ENCODE assay signal across 31 cellular contexts in the genomic region with DNA sequence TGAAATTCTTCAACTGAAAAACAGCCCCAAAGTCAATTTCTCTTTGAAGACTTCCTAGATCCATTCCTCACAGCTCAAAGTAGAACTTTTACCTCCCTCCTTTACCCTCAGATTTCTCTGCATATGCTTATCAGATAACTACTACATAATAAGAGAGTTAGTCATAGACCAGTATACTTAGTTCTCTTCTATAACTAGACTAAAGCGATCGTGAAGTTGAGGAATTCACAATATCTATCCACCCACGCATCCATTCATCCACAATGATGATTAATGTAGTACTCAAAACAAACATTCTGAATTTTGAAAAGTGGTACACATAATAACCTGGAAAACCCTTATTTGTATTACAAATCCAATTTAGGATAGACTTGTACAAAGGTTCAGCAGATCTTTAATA.
DNase-seq lines count a peak whose midpoint lies in the region; ATAC-seq and TF ChIP-seq lines count a peak whose summit lies in the region.
"Had no signal": no experiment of that assay in that cellular context is flagged by ENCODE, and none has a peak within 500 bp of the region (broad histone marks: within the 10 kb centered on the region; RNA-seq: fewer than 3 reads in every experiment).

No MANE protein-coding gene starts in this region.

- no peak for ATAC-seq in left ventricle myocardium superior
- ATAC-seq in activated naive CD8-positive, alpha-beta T cell treated with anti-CD3 and anti-CD28 coated beads, Interleukin-2, amount 50 U/mL, for 24 hours, result no peak
- ATAC-seq: left lung had no signal

- DNase-seq in A172 (ENCODE audit: low spot score) (peak; percentile 34), LHCN-M2 (ENCODE audit: low read depth) (peak; percentile 1), amniotic epithelial cell (ENCODE audit: low read depth) (peak; percentile 66), epithelial cell of prostate (ENCODE audit: low read depth, low spot score) (peak; percentile 31), activated gamma-delta T cell (lab: John Stamatoyannopoulos, UW) (no peak), left ventricle myocardium superior (no peak), HEK293T (ENCODE audit: extremely low spot score) (no peak)
- DNase-seq in activated naive CD8-positive, alpha-beta T cell treated with anti-CD3 and anti-CD28 coated beads, Interleukin-2, amount 50 U/mL, for 24 hours, result no peak
- DNase-seq: 8988T; activated CD4-positive, alpha-beta T cell treated with anti-CD3 and anti-CD28 coated beads, Interleukin-2, amount 10 ng/mL, durations not matched to agents 7 days and 5 days; activated effector memory CD4-positive, alpha-beta T cell treated with Interleukin-2 at 50 U/mL for 16 hours; activated naive CD8-positive, alpha-beta T cell treated with anti-CD3 and anti-CD28 coated beads for 36 hours; Caco-2; DMS53; GDM1; KG1; left lung; mesendoderm; NCI-H1417 treated with DMSO at 0.1 percent for 48 hours; NCI-H2081 treated with DMSO at 0.1 percent for 48 hours; NCI-H345; NCI-H69; stimulated activated CD4-positive, alpha-beta T cell treated with anti-CD3 and anti-CD28 coated beads, Interleukin-1b, Interleukin-23, amount 100 ng/mL, for 48 hours; stimulated activated naive CD4-positive, alpha-beta T cell treated with Interleukin-2 at 50 U/mL for 16 hours; upper lobe of left lung had no signal

- intact Hi-C loops in left ventricle myocardium superior (cut with micrococcal nuclease), result no loop called here

- CTCF ChIA-PET in HEK293T (lab: Yijun Ruan, JAX), result interaction anchor here (0.6 kb wide), 1 partner anchor 544 kb away, joined by 4 read pairs; no protein-coding TSS in a partner anchor

- no peak overlapping the region for H3K4me3 Mint-ChIP-seq in activated naive CD8-positive, alpha-beta T cell treated with anti-CD3 and anti-CD28 coated beads, Interleukin-2, amount 50 U/mL, for 24 hours
- H3K4me3 Mint-ChIP-seq: activated CD4-positive, alpha-beta T cell treated with anti-CD3 and anti-CD28 coated beads, Interleukin-2, amount 10 ng/mL, durations not matched to agents 7 days and 5 days; activated naive CD8-positive, alpha-beta T cell treated with anti-CD3 and anti-CD28 coated beads for 36 hours; neural crest cell had no signal

- no peak overlapping the region for H3K27ac ChIP-seq in epithelial cell of prostate
- H3K27ac ChIP-seq: C4-2B, left lung, parathyroid adenoma, right atrium auricular region, SJSA1, suprapubic skin, upper lobe of left lung had no signal

- H3K9me3 Mint-ChIP-seq in activated naive CD8-positive, alpha-beta T cell treated with anti-CD3 and anti-CD28 coated beads, Interleukin-2, amount 50 U/mL, for 24 hours, result peaks cover 22% of the 10 kb centered on the region

- POLR2A ChIA-PET in HEK293T (lab: Yijun Ruan, JAX), result no interaction called here

- H3K4me1 Mint-ChIP-seq in activated naive CD8-positive, alpha-beta T cell treated with anti-CD3 and anti-CD28 coated beads, Interleukin-2, amount 50 U/mL, for 24 hours, result no peaks in the 10 kb centered on the region
- H3K4me1 Mint-ChIP-seq: activated CD4-positive, alpha-beta T cell treated with anti-CD3 and anti-CD28 coated beads, Interleukin-2, amount 10 ng/mL, durations not matched to agents 7 days and 5 days; activated naive CD8-positive, alpha-beta T cell treated with anti-CD3 and anti-CD28 coated beads for 36 hours; neural crest cell had no signal

- no peaks in the 10 kb centered on the region for H3K27me3 Mint-ChIP-seq in activated naive CD8-positive, alpha-beta T cell treated with anti-CD3 and anti-CD28 coated beads, Interleukin-2, amount 50 U/mL, for 24 hours
- H3K27me3 Mint-ChIP-seq: activated CD4-positive, alpha-beta T cell treated with anti-CD3 and anti-CD28 coated beads, Interleukin-2, amount 10 ng/mL, durations not matched to agents 7 days and 5 days; activated naive CD8-positive, alpha-beta T cell treated with anti-CD3 and anti-CD28 coated beads for 36 hours had no signal

- no peaks in the 10 kb centered on the region for H3K36me3 Mint-ChIP-seq in activated naive CD8-positive, alpha-beta T cell treated with anti-CD3 and anti-CD28 coated beads, Interleukin-2, amount 50 U/mL, for 24 hours (ENCODE audit: low read depth)
- H3K36me3 Mint-ChIP-seq: activated naive CD8-positive, alpha-beta T cell treated with anti-CD3 and anti-CD28 coated beads for 36 hours had no signal

- H3K27ac Mint-ChIP-seq in activated naive CD8-positive, alpha-beta T cell treated with anti-CD3 and anti-CD28 coated beads, Interleukin-2, amount 50 U/mL, for 24 hours, result no peak overlapping the region
- H3K27ac Mint-ChIP-seq: activated CD4-positive, alpha-beta T cell treated with anti-CD3 and anti-CD28 coated beads, Interleukin-2, amount 10 ng/mL, durations not matched to agents 7 days and 5 days; activated naive CD8-positive, alpha-beta T cell treated with anti-CD3 and anti-CD28 coated beads for 36 hours had no signal

TF ChIP-seq in HEK293T, 16 proteins besides CTCF, POLR2A, EP300 and RAD21:
- TF ChIP-seq TARDBP (IDR thresholded peaks at IDR 0.05) (no peak), BHLHE40 (IDR thresholded peaks at IDR 0.05; ENCODE audit: borderline replicate concordance) (no peak), CTBP1 (IDR thresholded peaks at IDR 0.05; ENCODE audit: borderline replicate concordance) (no peak), LEF1 (IDR thresholded peaks at IDR 0.05; ENCODE audit: borderline replicate concordance) (no peak), SP1 (IDR thresholded peaks at IDR 0.05) (no peak), NFRKB (IDR thresholded peaks at IDR 0.05) (no peak), ARNT (IDR thresholded peaks at IDR 0.05) (no peak), FOXK2 (IDR thresholded peaks at IDR 0.05) (no peak), SUZ12 (IDR thresholded peaks at IDR 0.05) (no peak), FOXA1 (IDR thresholded peaks at IDR 0.05) (no peak), ELF4 (IDR thresholded peaks at IDR 0.05) (no peak), HDGF (IDR thresholded peaks at IDR 0.05; ENCODE audit: borderline replicate concordance) (no peak)
- TF ChIP-seq, protein P1, sequence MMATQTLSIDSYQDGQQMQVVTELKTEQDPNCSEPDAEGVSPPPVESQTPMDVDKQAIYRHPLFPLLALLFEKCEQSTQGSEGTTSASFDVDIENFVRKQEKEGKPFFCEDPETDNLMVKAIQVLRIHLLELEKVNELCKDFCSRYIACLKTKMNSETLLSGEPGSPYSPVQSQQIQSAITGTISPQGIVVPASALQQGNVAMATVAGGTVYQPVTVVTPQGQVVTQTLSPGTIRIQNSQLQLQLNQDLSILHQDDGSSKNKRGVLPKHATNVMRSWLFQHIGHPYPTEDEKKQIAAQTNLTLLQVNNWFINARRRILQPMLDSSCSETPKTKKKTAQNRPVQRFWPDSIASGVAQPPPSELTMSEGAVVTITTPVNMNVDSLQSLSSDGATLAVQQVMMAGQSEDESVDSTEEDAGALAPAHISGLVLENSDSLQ (IDR thresholded peaks at IDR 0.05), result no peak

Comparison
In these comparisons a context has a peak if more than half of its experiments do, and no peak if none do; other contexts are left out.
1. DNase-seq: peak in A172 (single experiment), LHCN-M2 (single experiment), amniotic epithelial cell (single experiment) and epithelial cell of prostate (single experiment); none in activated gamma-delta T cell (single experiment), left ventricle myocardium superior (single experiment), HEK293T (single experiment) and activated naive CD8-positive, alpha-beta T cell treated with anti-CD3 and anti-CD28 coated beads, Interleukin-2, amount 50 U/mL, for 24 hours (single experiment).